7 cellular contexts compared by ENCODE assay signal in the genomic region with DNA sequence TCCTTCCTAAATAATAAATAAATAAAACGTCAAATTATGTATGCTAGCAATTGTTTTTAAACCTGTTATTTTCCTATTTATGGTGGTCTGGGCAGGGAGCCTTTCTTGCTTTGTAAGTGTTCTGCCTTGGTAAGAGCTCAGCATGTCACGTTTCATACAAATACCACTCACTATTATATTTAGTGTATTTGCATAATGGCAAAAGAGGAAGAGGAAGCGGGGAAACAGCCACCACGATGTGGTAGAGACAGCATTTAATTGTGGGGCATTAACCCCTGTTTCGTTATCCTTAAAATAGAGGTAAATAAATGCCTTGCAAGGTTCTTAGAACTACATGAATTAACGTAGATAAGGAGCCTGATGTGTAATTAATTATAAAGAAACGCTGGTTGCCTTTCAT. TPM values are rescaled to one million over a fixed set of nuclear protein-coding genes. Genes with fewer than 3 reads are reported as not detected.
A peak's percentile ranks its signal among the peaks of the same experiment; 100 is the strongest.
DNase-seq lines count a peak whose midpoint lies in the region; ATAC-seq and TF ChIP-seq lines count a peak whose summit lies in the region.

No MANE protein-coding gene starts in this region.

- no peak for TF ChIP-seq CTCF in NB4 (IDR thresholded peaks at IDR 0.05; ENCODE audit: low read depth, low read length)

- intact Hi-C loops in aorta (cut with DNase I), result no loop called here

- H3K4me3 ChIP-seq in NB4 (ENCODE audit: low read depth, low read length) (peak overlapping the region; percentile 83), iPS-11a (ENCODE audit: low read depth, low read length) (peak overlapping the region; percentile 4), aorta (ENCODE audit: low read length in 2 of 2) (no peak overlapping the region)

- WGBS in aorta, 2 donors, result 51 to 55% methylated on average over 7 of the region's 7 CpGs

- H3K27ac ChIP-seq in aorta (ENCODE audit: low read depth in 1 of 2, low read length in 2 of 2), result no peak overlapping the region

- ATAC-seq in GM18870 (IDR thresholded peaks at IDR 0.05; ENCODE audit: unreplicated experiment) (peak; percentile 76), HG02588 (IDR thresholded peaks at IDR 0.05; ENCODE audit: unreplicated experiment) (peak; percentile 29), aorta (ENCODE audit: low FRiP score) (no peak)

- H3K9me3 ChIP-seq in aorta (ENCODE audit: control insufficient read depth, low read length), result no peaks in the 10 kb centered on the region

- TF ChIP-seq POLR2A in NB4 (IDR thresholded peaks at IDR 0.05; ENCODE audit: extremely low read depth, insufficient read length), result no peak

- DNase-seq in NB4 (ENCODE audit: low read depth) (peak; percentile 84), A172 (ENCODE audit: low spot score) (no peak), aorta (no peak), NCI-H524 (lab: John Stamatoyannopoulos, UW) (no peak)

- H3K27me3 ChIP-seq in aorta (ENCODE audit: control insufficient read depth in 1 of 2, insufficient read depth in 2 of 2, low read length in 1 of 2), result no peaks in the 10 kb centered on the region

- H3K4me1 ChIP-seq in aorta (ENCODE audit: control insufficient read depth in 1 of 2, insufficient read depth in 2 of 2, low read length in 2 of 2), result no peaks in the 10 kb centered on the region

- peaks cover 0 to 4% of the 10 kb centered on the region in 2 donors for H3K36me3 ChIP-seq in aorta (ENCODE audit: control insufficient read depth in 1 of 2, insufficient read depth in 2 of 2, low read length in 1 of 2)

RNA-seq across cellular contexts. Expression of a gene that starts 2.0 kb away (rescaled TPM):
- total RNA-seq in A172 (2014; rRNA removed; shearing (Covaris generic)), result 112 and 133 TPM in 2 replicates
- 10 to 100 TPM; 16.4 to 18.6 TPM for total RNA-seq in aorta
- 10 to 100 TPM; 17.9 to 88.4 TPM for polyA plus RNA-seq in aorta

RNA-seq across cellular contexts. Expression of a gene that starts 42.5 kb away (rescaled TPM):
- 21.4 and 26.0 TPM in 2 replicates for total RNA-seq in A172 (2014; rRNA removed; shearing (Covaris generic))
- total RNA-seq in aorta, result 10 to 100 TPM; 33.2 to 40.8 TPM
- 10 to 100 TPM; 10.1 to 29.0 TPM for polyA plus RNA-seq in aorta

Comparison
In these comparisons a context has a peak if more than half of its experiments do, and no peak if none do; other contexts are left out.
1. H3K4me3 ChIP-seq: peak in NB4 (single experiment) and iPS-11a (single experiment); none in aorta (0 of 2).